In genomic region chr7:44847509-44847919, GRCh38 we compare ENCODE assay signal across 1 cellular context.
TF ChIP-seq lines count a peak whose summit lies in the region.

No MANE protein-coding gene starts in this region.

TF ChIP-seq in K562, 482 proteins besides CTCF, POLR2A, EP300 and RAD21 (continued from another document and continues in another):
- TF ChIP-seq ZBTB40 (IDR thresholded peaks at IDR 0.05) (peak; percentile 46; the same call in 1 of the 2 replicates), ZBTB40 (CRISPR knock-in tag; IDR thresholded peaks at IDR 0.05) (no peak), SETDB1 (IDR thresholded peaks at IDR 0.05; ENCODE audit: low read length) (no peak), HMG20A (CRISPR knock-in tag; conservative IDR thresholded peaks at IDR 0.05) (0 out of 2 replicates have a peak, but pooled peaks have one; percentile 6), ZNF444 (CRISPR knock-in tag; IDR thresholded peaks at IDR 0.05) (no peak), GATA2 (CRISPR knock-in tag; IDR thresholded peaks at IDR 0.05) (peak; percentile 49), ZKSCAN3 (CRISPR knock-in tag; IDR thresholded peaks at IDR 0.05) (no peak), SREBF2 (CRISPR knock-in tag; IDR thresholded peaks at IDR 0.05) (no peak), NEUROD1 (IDR thresholded peaks at IDR 0.05; ENCODE audit: borderline replicate concordance, low read depth, low read length, partially characterized antibody) (peak; percentile 36), PHB (CRISPR knock-in tag; IDR thresholded peaks at IDR 0.05) (peak; percentile 89), ZBTB7A (IDR thresholded peaks at IDR 0.05; ENCODE audit: borderline replicate concordance, control insufficient read depth, low read depth, low read length) (peak; percentile 78; the same call in 1 of the 2 replicates), CREB5 (CRISPR knock-in tag; IDR thresholded peaks at IDR 0.05) (no peak), MXI1 (IDR thresholded peaks at IDR 0.05; ENCODE audit: low read depth, low read length) (0 out of 2 replicates have a peak, but pooled peaks have one; percentile 6), ZNF780A (CRISPR knock-in tag; IDR thresholded peaks at IDR 0.05) (no peak), ZNF644 (tag; IDR thresholded peaks at IDR 0.05; ENCODE audit: low read depth) (0 out of 2 replicates have a peak, but pooled peaks have one; percentile 58), RFX1 (IDR thresholded peaks at IDR 0.05) (no peak), KDM4B (IDR thresholded peaks at IDR 0.05; ENCODE audit: borderline replicate concordance in 2 of 2, low read depth in 1 of 2) (0 out of 4 replicates have a peak, but pooled peaks of 1 of the 2 experiments have one; percentile 69), EWSR1 (IDR thresholded peaks at IDR 0.05; ENCODE audit: borderline replicate concordance, low read depth, partially characterized antibody) (no peak), PYGO2 (tag; IDR thresholded peaks at IDR 0.05) (no peak), MXD1 (CRISPR knock-in tag; IDR thresholded peaks at IDR 0.05; ENCODE audit: borderline replicate concordance, poor library complexity, severe bottlenecking) (no peak), U2AF1 (optimal IDR thresholded peaks at IDR 0.05; ENCODE audit: low read depth, low read length) (no peak), ZNF282 (CRISPR knock-in tag; IDR thresholded peaks at IDR 0.05) (no peak), BHLHE40 (IDR thresholded peaks at IDR 0.05; ENCODE audit: low read length) (peak; percentile 6; the same call in 1 of the 2 replicates), CCNT2 (IDR thresholded peaks at IDR 0.05; ENCODE audit: borderline replicate concordance, extremely low read depth, insufficient read length, low read depth, low read length) (peak; percentile 88), ZNF311 (CRISPR knock-in tag; IDR thresholded peaks at IDR 0.05) (0 out of 2 replicates have a peak, but pooled peaks have one; percentile 60), E2F3 (CRISPR knock-in tag; IDR thresholded peaks at IDR 0.05) (no peak), JUND (IDR thresholded peaks at IDR 0.05; ENCODE audit: borderline replicate concordance, low read depth, low read length) (peak; percentile 73), JUND (tag; IDR thresholded peaks at IDR 0.05; ENCODE audit: borderline replicate concordance, low read depth, low read length) (peak; percentile 60; the same call in 2 of the 3 replicates), ZNF507 (tag; conservative IDR thresholded peaks at IDR 0.05) (no peak), FOXP4 (CRISPR knock-in tag; IDR thresholded peaks at IDR 0.05; ENCODE audit: borderline replicate concordance) (no peak), TEAD1 (CRISPR knock-in tag; IDR thresholded peaks at IDR 0.05) (peak; percentile 4 to 80; a peak in 2 of 4 replicates), SPI1 (IDR thresholded peaks at IDR 0.05; ENCODE audit: borderline replicate concordance, low read depth, low read length) (no peak), PML (IDR thresholded peaks at IDR 0.05; ENCODE audit: low read length) (peak; percentile 94; the same call in 1 of the 2 replicates), KDM1A (IDR thresholded peaks at IDR 0.05) (peak; percentile 91; a peak in 2 of 4 replicates), ZNF398 (CRISPR knock-in tag; IDR thresholded peaks at IDR 0.05) (no peak), NFIC (IDR thresholded peaks at IDR 0.05) (peak; percentile 61; the same call in 1 of the 2 replicates), CXXC5 (CRISPR knock-in tag; IDR thresholded peaks at IDR 0.05) (peak; percentile 73), NCOA6 (IDR thresholded peaks at IDR 0.05) (no peak), PRDM10 (IDR thresholded peaks at IDR 0.05; ENCODE audit: partially characterized antibody) (no peak), NFYB (IDR thresholded peaks at IDR 0.05; ENCODE audit: extremely low read depth, insufficient read length) (no peak), MCM7 (IDR thresholded peaks at IDR 0.05) (no peak), RBBP5 (IDR thresholded peaks at IDR 0.05; ENCODE audit: borderline replicate concordance, insufficient read depth, low read length, poor library complexity, severe bottlenecking) (peak; percentile 79), DEAF1 (CRISPR knock-in tag; IDR thresholded peaks at IDR 0.05) (peak; percentile 71), JUN (IDR thresholded peaks at IDR 0.05; ENCODE audit: borderline replicate concordance, low read depth, low read length) (no peak), JUN (CRISPR knock-in tag; IDR thresholded peaks at IDR 0.05; ENCODE audit: borderline replicate concordance) (0 out of 2 replicates have a peak, but pooled peaks have one; percentile 51)
